In the genomic region with DNA sequence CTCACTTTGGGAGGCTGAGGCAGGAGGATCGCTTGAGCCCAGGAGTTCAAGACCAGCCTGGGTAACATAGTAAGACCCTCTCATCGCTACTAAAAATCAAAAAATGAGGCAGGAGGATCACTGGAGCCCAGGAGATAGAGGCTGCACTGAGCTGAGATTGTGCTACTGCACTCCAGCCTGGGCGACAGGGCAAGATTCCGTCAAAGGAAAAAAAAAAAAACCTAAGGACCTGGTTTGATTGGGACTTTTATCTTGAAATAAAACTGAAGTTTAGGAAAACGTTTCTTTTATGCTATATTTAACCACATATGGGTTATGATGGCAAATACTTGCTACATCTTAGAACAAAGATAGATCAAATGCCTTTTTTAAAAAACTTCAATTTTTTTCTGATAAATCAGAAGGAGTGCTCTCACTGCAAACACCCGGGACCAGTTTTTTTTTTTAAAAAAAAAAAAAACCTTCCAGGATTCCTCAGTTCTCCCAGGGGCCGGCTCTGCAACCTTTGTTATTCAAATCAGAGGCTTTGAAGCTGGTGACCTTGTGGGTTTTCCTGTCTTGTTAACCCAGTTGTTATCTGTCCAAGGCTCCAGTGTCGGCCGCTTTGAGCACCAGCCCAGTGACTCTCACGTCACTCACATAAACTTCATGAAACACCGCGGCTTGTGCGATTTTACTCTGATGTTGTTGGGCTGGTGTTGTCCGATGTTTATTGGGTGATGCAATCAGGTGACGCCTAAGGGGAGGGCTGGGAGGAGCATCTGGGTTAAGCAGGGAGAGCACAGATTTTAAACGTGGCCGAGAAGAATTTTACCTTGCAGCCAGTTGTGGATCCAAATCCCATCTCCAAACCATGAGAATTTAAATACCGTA, we compare ENCODE assay signal across 1 cellular context.
A peak's percentile ranks its signal among the peaks of the same experiment; 100 is the strongest.
TF ChIP-seq lines count a peak whose summit lies in the region.

No MANE protein-coding gene starts in this region.

TF ChIP-seq in HepG2, 621 proteins besides CTCF, POLR2A, EP300 and RAD21 (continued from another document and continues in another):
- TF ChIP-seq, protein P1, sequence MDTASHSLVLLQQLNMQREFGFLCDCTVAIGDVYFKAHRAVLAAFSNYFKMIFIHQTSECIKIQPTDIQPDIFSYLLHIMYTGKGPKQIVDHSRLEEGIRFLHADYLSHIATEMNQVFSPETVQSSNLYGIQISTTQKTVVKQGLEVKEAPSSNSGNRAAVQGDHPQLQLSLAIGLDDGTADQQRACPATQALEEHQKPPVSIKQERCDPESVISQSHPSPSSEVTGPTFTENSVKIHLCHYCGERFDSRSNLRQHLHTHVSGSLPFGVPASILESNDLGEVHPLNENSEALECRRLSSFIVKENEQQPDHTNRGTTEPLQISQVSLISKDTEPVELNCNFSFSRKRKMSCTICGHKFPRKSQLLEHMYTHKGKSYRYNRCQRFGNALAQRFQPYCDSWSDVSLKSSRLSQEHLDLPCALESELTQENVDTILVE (CRISPR knock-in tag; IDR thresholded peaks at IDR 0.05): no peak; the same call in 1 of the 2 replicates
- TF ChIP-seq ZNF558 (CRISPR knock-in tag; IDR thresholded peaks at IDR 0.05; ENCODE audit: borderline replicate concordance) (no peak), KDM1A (CRISPR knock-in tag; IDR thresholded peaks at IDR 0.05) (no peak), ZNF317 (CRISPR knock-in tag; IDR thresholded peaks at IDR 0.05) (no peak), EHMT2 (IDR thresholded peaks at IDR 0.05; ENCODE audit: borderline replicate concordance, low read depth, low read length) (no peak), HMGA1 (CRISPR knock-in tag; conservative IDR thresholded peaks at IDR 0.05) (no peak), ZNF816 (CRISPR knock-in tag; IDR thresholded peaks at IDR 0.05; ENCODE audit: borderline replicate concordance) (no peak), ZZZ3 (CRISPR knock-in tag; IDR thresholded peaks at IDR 0.05; ENCODE audit: borderline replicate concordance) (no peak), ZNF615 (CRISPR knock-in tag; IDR thresholded peaks at IDR 0.05; ENCODE audit: borderline replicate concordance) (no peak), XBP1 (CRISPR knock-in tag; IDR thresholded peaks at IDR 0.05) (no peak), ZNF605 (CRISPR knock-in tag; IDR thresholded peaks at IDR 0.05) (peak; percentile 81), KLF15 (CRISPR knock-in tag; IDR thresholded peaks at IDR 0.05; ENCODE audit: borderline replicate concordance) (no peak), NFRKB (IDR thresholded peaks at IDR 0.05) (no peak), BRCA1 (CRISPR knock-in tag; IDR thresholded peaks at IDR 0.05) (no peak), PTBP1 (IDR thresholded peaks at IDR 0.05; ENCODE audit: low read depth, low read length, poor library complexity, severe bottlenecking) (no peak), ZNF775 (CRISPR knock-in tag; IDR thresholded peaks at IDR 0.05; ENCODE audit: borderline replicate concordance) (no peak), HOXA5 (CRISPR knock-in tag; IDR thresholded peaks at IDR 0.05) (no peak), RNF2 (conservative IDR thresholded peaks at IDR 0.05; ENCODE audit: low read depth) (no peak), SETDB1 (CRISPR knock-in tag; IDR thresholded peaks at IDR 0.05; ENCODE audit: borderline replicate concordance) (no peak), ZSCAN31 (CRISPR knock-in tag; IDR thresholded peaks at IDR 0.05; ENCODE audit: low read depth) (no peak), RXRB (CRISPR knock-in tag; IDR thresholded peaks at IDR 0.05; ENCODE audit: borderline replicate concordance) (peak; percentile 69; the same call in 1 of the 2 replicates), ZNF792 (CRISPR knock-in tag; IDR thresholded peaks at IDR 0.05) (peak; percentile 58; the same call in 1 of the 2 replicates), PPARG (CRISPR knock-in tag; conservative IDR thresholded peaks at IDR 0.05) (no peak)
- TF ChIP-seq, protein P2, sequence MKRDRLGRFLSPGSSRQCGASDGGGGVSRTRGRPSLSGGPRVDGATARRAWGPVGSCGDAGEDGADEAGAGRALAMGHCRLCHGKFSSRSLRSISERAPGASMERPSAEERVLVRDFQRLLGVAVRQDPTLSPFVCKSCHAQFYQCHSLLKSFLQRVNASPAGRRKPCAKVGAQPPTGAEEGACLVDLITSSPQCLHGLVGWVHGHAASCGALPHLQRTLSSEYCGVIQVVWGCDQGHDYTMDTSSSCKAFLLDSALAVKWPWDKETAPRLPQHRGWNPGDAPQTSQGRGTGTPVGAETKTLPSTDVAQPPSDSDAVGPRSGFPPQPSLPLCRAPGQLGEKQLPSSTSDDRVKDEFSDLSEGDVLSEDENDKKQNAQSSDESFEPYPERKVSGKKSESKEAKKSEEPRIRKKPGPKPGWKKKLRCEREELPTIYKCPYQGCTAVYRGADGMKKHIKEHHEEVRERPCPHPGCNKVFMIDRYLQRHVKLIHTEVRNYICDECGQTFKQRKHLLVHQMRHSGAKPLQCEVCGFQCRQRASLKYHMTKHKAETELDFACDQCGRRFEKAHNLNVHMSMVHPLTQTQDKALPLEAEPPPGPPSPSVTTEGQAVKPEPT (CRISPR knock-in tag; IDR thresholded peaks at IDR 0.05; ENCODE audit: low read depth): no peak
- TF ChIP-seq, protein P3, sequence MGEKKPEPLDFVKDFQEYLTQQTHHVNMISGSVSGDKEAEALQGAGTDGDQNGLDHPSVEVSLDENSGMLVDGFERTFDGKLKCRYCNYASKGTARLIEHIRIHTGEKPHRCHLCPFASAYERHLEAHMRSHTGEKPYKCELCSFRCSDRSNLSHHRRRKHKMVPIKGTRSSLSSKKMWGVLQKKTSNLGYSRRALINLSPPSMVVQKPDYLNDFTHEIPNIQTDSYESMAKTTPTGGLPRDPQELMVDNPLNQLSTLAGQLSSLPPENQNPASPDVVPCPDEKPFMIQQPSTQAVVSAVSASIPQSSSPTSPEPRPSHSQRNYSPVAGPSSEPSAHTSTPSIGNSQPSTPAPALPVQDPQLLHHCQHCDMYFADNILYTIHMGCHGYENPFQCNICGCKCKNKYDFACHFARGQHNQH (CRISPR knock-in tag; IDR thresholded peaks at IDR 0.05): no peak; the same call in 1 of the 2 replicates
- TF ChIP-seq, protein P4, sequence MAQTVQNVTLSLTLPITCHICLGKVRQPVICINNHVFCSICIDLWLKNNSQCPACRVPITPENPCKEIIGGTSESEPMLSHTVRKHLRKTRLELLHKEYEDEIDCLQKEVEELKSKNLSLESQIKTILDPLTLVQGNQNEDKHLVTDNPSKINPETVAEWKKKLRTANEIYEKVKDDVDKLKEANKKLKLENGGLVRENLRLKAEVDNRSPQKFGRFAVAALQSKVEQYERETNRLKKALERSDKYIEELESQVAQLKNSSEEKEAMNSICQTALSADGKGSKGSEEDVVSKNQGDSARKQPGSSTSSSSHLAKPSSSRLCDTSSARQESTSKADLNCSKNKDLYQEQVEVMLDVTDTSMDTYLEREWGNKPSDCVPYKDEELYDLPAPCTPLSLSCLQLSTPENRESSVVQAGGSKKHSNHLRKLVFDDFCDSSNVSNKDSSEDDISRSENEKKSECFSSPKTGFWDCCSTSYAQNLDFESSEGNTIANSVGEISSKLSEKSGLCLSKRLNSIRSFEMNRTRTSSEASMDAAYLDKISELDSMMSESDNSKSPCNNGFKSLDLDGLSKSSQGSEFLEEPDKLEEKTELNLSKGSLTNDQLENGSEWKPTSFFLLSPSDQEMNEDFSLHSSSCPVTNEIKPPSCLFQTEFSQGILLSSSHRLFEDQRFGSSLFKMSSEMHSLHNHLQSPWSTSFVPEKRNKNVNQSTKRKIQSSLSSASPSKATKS (CRISPR knock-in tag; IDR thresholded peaks at IDR 0.05): no peak
- TF ChIP-seq, protein P5, sequence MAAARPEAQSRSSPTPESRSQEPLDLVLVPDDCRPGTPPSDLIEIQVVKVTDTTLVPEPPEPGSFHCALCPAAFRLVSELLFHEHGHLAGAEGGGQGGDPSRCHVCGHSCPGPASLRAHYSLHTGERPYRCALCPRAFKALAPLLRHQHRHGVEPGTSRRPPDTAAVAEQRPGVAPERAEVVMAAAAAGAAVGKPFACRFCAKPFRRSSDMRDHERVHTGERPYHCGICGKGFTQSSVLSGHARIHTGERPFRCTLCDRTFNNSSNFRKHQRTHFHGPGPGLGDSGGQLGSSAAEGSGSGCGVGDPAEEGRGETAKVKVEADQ (CRISPR knock-in tag; IDR thresholded peaks at IDR 0.05; ENCODE audit: borderline replicate concordance): no peak
- TF ChIP-seq, protein P6, sequence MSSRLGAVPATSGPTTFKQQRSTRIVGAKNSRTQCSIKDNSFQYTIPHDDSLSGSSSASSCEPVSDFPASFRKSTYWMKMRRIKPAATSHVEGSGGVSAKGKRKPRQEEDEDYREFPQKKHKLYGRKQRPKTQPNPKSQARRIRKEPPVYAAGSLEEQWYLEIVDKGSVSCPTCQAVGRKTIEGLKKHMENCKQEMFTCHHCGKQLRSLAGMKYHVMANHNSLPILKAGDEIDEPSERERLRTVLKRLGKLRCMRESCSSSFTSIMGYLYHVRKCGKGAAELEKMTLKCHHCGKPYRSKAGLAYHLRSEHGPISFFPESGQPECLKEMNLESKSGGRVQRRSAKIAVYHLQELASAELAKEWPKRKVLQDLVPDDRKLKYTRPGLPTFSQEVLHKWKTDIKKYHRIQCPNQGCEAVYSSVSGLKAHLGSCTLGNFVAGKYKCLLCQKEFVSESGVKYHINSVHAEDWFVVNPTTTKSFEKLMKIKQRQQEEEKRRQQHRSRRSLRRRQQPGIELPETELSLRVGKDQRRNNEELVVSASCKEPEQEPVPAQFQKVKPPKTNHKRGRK (CRISPR knock-in tag; IDR thresholded peaks at IDR 0.05): no peak
- TF ChIP-seq, protein P7, sequence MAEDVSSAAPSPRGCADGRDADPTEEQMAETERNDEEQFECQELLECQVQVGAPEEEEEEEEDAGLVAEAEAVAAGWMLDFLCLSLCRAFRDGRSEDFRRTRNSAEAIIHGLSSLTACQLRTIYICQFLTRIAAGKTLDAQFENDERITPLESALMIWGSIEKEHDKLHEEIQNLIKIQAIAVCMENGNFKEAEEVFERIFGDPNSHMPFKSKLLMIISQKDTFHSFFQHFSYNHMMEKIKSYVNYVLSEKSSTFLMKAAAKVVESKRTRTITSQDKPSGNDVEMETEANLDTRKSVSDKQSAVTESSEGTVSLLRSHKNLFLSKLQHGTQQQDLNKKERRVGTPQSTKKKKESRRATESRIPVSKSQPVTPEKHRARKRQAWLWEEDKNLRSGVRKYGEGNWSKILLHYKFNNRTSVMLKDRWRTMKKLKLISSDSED (CRISPR knock-in tag; IDR thresholded peaks at IDR 0.05): no peak
- TF ChIP-seq, protein P8, sequence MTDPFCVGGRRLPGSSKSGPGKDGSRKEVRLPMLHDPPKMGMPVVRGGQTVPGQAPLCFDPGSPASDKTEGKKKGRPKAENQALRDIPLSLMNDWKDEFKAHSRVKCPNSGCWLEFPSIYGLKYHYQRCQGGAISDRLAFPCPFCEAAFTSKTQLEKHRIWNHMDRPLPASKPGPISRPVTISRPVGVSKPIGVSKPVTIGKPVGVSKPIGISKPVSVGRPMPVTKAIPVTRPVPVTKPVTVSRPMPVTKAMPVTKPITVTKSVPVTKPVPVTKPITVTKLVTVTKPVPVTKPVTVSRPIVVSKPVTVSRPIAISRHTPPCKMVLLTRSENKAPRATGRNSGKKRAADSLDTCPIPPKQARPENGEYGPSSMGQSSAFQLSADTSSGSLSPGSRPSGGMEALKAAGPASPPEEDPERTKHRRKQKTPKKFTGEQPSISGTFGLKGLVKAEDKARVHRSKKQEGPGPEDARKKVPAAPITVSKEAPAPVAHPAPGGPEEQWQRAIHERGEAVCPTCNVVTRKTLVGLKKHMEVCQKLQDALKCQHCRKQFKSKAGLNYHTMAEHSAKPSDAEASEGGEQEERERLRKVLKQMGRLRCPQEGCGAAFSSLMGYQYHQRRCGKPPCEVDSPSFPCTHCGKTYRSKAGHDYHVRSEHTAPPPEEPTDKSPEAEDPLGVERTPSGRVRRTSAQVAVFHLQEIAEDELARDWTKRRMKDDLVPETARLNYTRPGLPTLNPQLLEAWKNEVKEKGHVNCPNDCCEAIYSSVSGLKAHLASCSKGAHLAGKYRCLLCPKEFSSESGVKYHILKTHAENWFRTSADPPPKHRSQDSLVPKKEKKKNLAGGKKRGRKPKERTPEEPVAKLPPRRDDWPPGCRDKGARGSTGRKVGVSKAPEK (CRISPR knock-in tag; IDR thresholded peaks at IDR 0.05; ENCODE audit: borderline replicate concordance): no peak
- TF ChIP-seq, protein P9, sequence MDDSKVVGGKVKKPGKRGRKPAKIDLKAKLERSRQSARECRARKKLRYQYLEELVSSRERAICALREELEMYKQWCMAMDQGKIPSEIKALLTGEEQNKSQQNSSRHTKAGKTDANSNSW (CRISPR knock-in tag; IDR thresholded peaks at IDR 0.05; ENCODE audit: borderline replicate concordance): no peak
- TF ChIP-seq, protein P10, sequence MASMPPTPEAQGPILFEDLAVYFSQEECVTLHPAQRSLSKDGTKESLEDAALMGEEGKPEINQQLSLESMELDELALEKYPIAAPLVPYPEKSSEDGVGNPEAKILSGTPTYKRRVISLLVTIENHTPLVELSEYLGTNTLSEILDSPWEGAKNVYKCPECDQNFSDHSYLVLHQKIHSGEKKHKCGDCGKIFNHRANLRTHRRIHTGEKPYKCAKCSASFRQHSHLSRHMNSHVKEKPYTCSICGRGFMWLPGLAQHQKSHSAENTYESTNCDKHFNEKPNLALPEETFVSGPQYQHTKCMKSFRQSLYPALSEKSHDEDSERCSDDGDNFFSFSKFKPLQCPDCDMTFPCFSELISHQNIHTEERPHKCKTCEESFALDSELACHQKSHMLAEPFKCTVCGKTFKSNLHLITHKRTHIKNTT (CRISPR knock-in tag; IDR thresholded peaks at IDR 0.05): no peak
- TF ChIP-seq, protein P11, sequence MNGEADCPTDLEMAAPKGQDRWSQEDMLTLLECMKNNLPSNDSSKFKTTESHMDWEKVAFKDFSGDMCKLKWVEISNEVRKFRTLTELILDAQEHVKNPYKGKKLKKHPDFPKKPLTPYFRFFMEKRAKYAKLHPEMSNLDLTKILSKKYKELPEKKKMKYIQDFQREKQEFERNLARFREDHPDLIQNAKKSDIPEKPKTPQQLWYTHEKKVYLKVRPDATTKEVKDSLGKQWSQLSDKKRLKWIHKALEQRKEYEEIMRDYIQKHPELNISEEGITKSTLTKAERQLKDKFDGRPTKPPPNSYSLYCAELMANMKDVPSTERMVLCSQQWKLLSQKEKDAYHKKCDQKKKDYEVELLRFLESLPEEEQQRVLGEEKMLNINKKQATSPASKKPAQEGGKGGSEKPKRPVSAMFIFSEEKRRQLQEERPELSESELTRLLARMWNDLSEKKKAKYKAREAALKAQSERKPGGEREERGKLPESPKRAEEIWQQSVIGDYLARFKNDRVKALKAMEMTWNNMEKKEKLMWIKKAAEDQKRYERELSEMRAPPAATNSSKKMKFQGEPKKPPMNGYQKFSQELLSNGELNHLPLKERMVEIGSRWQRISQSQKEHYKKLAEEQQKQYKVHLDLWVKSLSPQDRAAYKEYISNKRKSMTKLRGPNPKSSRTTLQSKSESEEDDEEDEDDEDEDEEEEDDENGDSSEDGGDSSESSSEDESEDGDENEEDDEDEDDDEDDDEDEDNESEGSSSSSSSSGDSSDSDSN (CRISPR knock-in tag; IDR thresholded peaks at IDR 0.05): no peak
- TF ChIP-seq, protein P12, sequence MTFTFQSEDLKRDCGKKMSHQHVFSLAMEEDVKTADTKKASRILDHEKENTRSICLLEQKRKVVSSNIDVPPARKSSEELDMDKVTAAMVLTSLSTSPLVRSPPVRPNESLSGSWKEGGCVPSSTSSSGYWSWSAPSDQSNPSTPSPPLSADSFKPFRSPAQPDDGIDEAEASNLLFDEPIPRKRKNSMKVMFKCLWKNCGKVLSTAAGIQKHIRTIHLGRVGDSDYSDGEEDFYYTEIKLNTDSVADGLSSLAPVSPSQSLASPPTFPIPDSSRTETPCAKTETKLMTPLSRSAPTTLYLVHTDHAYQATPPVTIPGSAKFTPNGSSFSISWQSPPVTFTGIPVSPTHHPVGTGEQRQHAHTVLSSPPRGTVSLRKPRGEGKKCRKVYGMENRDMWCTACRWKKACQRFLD (CRISPR knock-in tag; IDR thresholded peaks at IDR 0.05; ENCODE audit: borderline replicate concordance): no peak
